In genomic region chr1:167627865-167628641, GRCh38 we compare ENCODE assay signal across 1 cellular context.
TF ChIP-seq lines count a peak whose summit lies in the region.

No MANE protein-coding gene starts in this region.

TF ChIP-seq in GM12878, 131 proteins besides CTCF, POLR2A, EP300 and RAD21 (continued from another document):
- TF ChIP-seq, protein P1, sequence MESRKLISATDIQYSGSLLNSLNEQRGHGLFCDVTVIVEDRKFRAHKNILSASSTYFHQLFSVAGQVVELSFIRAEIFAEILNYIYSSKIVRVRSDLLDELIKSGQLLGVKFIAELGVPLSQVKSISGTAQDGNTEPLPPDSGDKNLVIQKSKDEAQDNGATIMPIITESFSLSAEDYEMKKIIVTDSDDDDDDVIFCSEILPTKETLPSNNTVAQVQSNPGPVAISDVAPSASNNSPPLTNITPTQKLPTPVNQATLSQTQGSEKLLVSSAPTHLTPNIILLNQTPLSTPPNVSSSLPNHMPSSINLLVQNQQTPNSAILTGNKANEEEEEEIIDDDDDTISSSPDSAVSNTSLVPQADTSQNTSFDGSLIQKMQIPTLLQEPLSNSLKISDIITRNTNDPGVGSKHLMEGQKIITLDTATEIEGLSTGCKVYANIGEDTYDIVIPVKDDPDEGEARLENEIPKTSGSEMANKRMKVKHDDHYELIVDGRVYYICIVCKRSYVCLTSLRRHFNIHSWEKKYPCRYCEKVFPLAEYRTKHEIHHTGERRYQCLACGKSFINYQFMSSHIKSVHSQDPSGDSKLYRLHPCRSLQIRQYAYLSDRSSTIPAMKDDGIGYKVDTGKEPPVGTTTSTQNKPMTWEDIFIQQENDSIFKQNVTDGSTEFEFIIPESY (IDR thresholded peaks at IDR 0.05), result no peak
- TF ChIP-seq MAX (IDR thresholded peaks at IDR 0.05; ENCODE audit: low read depth, low read length) (peak; percentile 58; the same call in 1 of the 2 replicates), EED (IDR thresholded peaks at IDR 0.05; ENCODE audit: low read depth) (peak; percentile 81), MYB (IDR thresholded peaks at IDR 0.05; ENCODE audit: borderline replicate concordance, low read depth, low read length) (peak; percentile 97), IKZF2 (IDR thresholded peaks at IDR 0.05) (peak; percentile 58 to 75), SMAD1 (IDR thresholded peaks at IDR 0.05; ENCODE audit: low read depth, partially characterized antibody) (peak; percentile 48), PML (IDR thresholded peaks at IDR 0.05; ENCODE audit: low read length) (no peak; the same call in 1 of the 2 replicates), FOS (IDR thresholded peaks at IDR 0.05; ENCODE audit: borderline replicate concordance, extremely low read depth, insufficient read length) (no peak), PAX5 (IDR thresholded peaks at IDR 0.05; ENCODE audit: borderline replicate concordance, low read depth, low read length) (0 out of 2 replicates have a peak, but pooled peaks have one; percentile 43), POLR2AphosphoS5 (IDR thresholded peaks at IDR 0.05; ENCODE audit: low read length) (peak; percentile 85), ETV6 (conservative IDR thresholded peaks at IDR 0.05 in 1 of 2, IDR thresholded peaks at IDR 0.05 in 1 of 2; ENCODE audit: borderline replicate concordance in 1 of 2, low read depth in 1 of 2) (peak in 1 of 2 experiments; percentile 60; a peak in 1 of 4 replicates), TCF3 (IDR thresholded peaks at IDR 0.05; ENCODE audit: borderline replicate concordance, insufficient read depth, low read depth, low read length) (peak; percentile 90), REST (IDR thresholded peaks at IDR 0.05; ENCODE audit: low read depth, low read length) (0 out of 2 replicates have a peak, but pooled peaks have one; percentile 29), TBL1XR1 (IDR thresholded peaks at IDR 0.05; ENCODE audit: low read depth, low read length) (peak; percentile 51), USF1 (IDR thresholded peaks at IDR 0.05; ENCODE audit: borderline replicate concordance, extremely low read length, insufficient read depth, low read depth, low read length) (no peak), MTA3 (IDR thresholded peaks at IDR 0.05; ENCODE audit: borderline replicate concordance, low read length) (peak; percentile 28; the same call in 1 of the 2 replicates), CHD2 (IDR thresholded peaks at IDR 0.05; ENCODE audit: borderline replicate concordance, low read depth, low read length) (peak; percentile 71), ZBTB11 (CRISPR knock-in tag; IDR thresholded peaks at IDR 0.05) (no peak), CHD1 (IDR thresholded peaks at IDR 0.05; ENCODE audit: low read depth, low read length) (no peak), FOXM1 (IDR thresholded peaks at IDR 0.05; ENCODE audit: low read depth, low read length) (0 out of 2 replicates have a peak, but pooled peaks have one; percentile 55), CBFB (IDR thresholded peaks at IDR 0.05; ENCODE audit: low read depth) (peak; percentile 86; the same call in 1 of the 2 replicates), GABPA (IDR thresholded peaks at IDR 0.05; ENCODE audit: low read depth) (peak; percentile 52; the same call in 1 of the 2 replicates), STAT3 (IDR thresholded peaks at IDR 0.05; ENCODE audit: low read depth, low read length) (no peak), RCOR1 (conservative IDR thresholded peaks at IDR 0.05; ENCODE audit: low read depth, low read length) (peak; percentile 93), POLR2AphosphoS2 (IDR thresholded peaks at IDR 0.05; ENCODE audit: low read depth, low read length) (peak; percentile 74; the same call in 1 of the 2 replicates), BACH1 (IDR thresholded peaks at IDR 0.05; ENCODE audit: borderline replicate concordance) (peak; percentile 59; the same call in 1 of the 2 replicates)
- TF ChIP-seq, protein P2, sequence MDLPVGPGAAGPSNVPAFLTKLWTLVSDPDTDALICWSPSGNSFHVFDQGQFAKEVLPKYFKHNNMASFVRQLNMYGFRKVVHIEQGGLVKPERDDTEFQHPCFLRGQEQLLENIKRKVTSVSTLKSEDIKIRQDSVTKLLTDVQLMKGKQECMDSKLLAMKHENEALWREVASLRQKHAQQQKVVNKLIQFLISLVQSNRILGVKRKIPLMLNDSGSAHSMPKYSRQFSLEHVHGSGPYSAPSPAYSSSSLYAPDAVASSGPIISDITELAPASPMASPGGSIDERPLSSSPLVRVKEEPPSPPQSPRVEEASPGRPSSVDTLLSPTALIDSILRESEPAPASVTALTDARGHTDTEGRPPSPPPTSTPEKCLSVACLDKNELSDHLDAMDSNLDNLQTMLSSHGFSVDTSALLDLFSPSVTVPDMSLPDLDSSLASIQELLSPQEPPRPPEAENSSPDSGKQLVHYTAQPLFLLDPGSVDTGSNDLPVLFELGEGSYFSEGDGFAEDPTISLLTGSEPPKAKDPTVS (IDR thresholded peaks at IDR 0.05; ENCODE audit: low read depth, low read length), result no peak
- TF ChIP-seq, protein P3, sequence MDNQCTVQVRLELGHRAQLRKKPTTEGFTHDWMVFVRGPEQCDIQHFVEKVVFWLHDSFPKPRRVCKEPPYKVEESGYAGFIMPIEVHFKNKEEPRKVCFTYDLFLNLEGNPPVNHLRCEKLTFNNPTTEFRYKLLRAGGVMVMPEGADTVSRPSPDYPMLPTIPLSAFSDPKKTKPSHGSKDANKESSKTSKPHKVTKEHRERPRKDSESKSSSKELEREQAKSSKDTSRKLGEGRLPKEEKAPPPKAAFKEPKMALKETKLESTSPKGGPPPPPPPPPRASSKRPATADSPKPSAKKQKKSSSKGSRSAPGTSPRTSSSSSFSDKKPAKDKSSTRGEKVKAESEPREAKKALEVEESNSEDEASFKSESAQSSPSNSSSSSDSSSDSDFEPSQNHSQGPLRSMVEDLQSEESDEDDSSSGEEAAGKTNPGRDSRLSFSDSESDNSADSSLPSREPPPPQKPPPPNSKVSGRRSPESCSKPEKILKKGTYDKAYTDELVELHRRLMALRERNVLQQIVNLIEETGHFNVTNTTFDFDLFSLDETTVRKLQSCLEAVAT (IDR thresholded peaks at IDR 0.05), result 0 out of 2 replicates have a peak, but pooled peaks have one; percentile 53
- TF ChIP-seq, protein P4, sequence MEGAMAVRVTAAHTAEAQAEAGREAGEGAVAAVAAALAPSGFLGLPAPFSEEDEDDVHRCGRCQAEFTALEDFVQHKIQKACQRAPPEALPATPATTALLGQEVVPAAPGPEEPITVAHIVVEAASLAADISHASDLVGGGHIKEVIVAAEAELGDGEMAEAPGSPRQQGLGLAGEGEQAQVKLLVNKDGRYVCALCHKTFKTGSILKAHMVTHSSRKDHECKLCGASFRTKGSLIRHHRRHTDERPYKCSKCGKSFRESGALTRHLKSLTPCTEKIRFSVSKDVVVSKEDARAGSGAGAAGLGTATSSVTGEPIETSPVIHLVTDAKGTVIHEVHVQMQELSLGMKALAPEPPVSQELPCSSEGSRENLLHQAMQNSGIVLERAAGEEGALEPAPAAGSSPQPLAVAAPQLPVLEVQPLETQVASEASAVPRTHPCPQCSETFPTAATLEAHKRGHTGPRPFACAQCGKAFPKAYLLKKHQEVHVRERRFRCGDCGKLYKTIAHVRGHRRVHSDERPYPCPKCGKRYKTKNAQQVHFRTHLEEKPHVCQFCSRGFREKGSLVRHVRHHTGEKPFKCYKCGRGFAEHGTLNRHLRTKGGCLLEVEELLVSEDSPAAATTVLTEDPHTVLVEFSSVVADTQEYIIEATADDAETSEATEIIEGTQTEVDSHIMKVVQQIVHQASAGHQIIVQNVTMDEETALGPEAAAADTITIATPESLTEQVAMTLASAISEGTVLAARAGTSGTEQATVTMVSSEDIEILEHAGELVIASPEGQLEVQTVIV (IDR thresholded peaks at IDR 0.05; ENCODE audit: borderline replicate concordance, partially characterized antibody), result peak; percentile 57
